ENCODE assay signal across 10 cellular contexts in genomic region chr10:114801411-114801813, GRCh38. TPM values are rescaled to one million over a fixed set of nuclear protein-coding genes. Genes with fewer than 3 reads are reported as not detected.
A peak's percentile ranks its signal among the peaks of the same experiment; 100 is the strongest.
DNase-seq lines count a peak whose midpoint lies in the region; ATAC-seq and TF ChIP-seq lines count a peak whose summit lies in the region.
"Had no signal": no experiment of that assay in that cellular context is flagged by ENCODE, and none has a peak within 500 bp of the region (broad histone marks: within the 10 kb centered on the region; RNA-seq: fewer than 3 reads in every experiment).

No MANE protein-coding gene starts in this region.

- peaks cover 8 to 18% (median 13%) of the 10 kb centered on the region in 10 experiments; a peak in 19 of 20 replicates for H3K4me1 ChIP-seq in BLaER1 treated with 17β-estradiol and CSF1 and Interleukin-3, amounts not matched to agents 10 nM and 100 nM
- H3K4me1 ChIP-seq: gastroesophageal sphincter had no signal

- no peaks in the 10 kb centered on the region for H3K27me3 Mint-ChIP-seq in activated CD4-positive, alpha-beta memory T cell treated with anti-CD3 and anti-CD28 coated beads, Interleukin-2, amount 10 ng/mL, durations not matched to agents 7 days and 5 days
- no peaks in the 10 kb centered on the region for H3K27me3 Mint-ChIP-seq in osteocyte (ENCODE audit: unreplicated experiment)
- H3K27me3 Mint-ChIP-seq: naive B cell had no signal

- H3K9ac ChIP-seq in BLaER1 treated with 17β-estradiol and CSF1 and Interleukin-3, amounts not matched to agents 10 nM and 100 nM = no peak overlapping the region

- POLR2A ChIA-PET in activated CD4-positive, alpha-beta memory T cell treated with anti-CD3 and anti-CD28 coated beads, Interleukin-2, amount 10 ng/mL, durations not matched to agents 7 days and 5 days (lab: Charles Lee) = interaction anchor here (0.8 to 3.7 kb wide), 18 partner anchors 9 to 948 kb away, joined by 3 to 68 read pairs (median 4); partner anchors contain the start of genes DCLRE1A, FHIP2A and TRUB1

- no peaks in the 10 kb centered on the region for H3K27me3 ChIP-seq in BLaER1 treated with 17β-estradiol and CSF1 and Interleukin-3, amounts not matched to agents 10 nM and 100 nM
- H3K27me3 ChIP-seq: gastroesophageal sphincter had no signal

- H3K36me3 Mint-ChIP-seq in activated CD4-positive, alpha-beta memory T cell treated with anti-CD3 and anti-CD28 coated beads, Interleukin-2, amount 10 ng/mL, durations not matched to agents 7 days and 5 days (ENCODE audit: low read depth) = peaks cover 41% of the 10 kb centered on the region
- peaks cover 10% of the 10 kb centered on the region for H3K36me3 Mint-ChIP-seq in osteocyte (ENCODE audit: unreplicated experiment)

- ATAC-seq in GM19043 (IDR thresholded peaks at IDR 0.05; ENCODE audit: low read depth, unreplicated experiment) (peak; percentile 75), HG03095 (IDR thresholded peaks at IDR 0.05; ENCODE audit: unreplicated experiment) (peak; percentile 82), GM18520 (IDR thresholded peaks at IDR 0.05; ENCODE audit: unreplicated experiment) (no peak)
- ATAC-seq: gastroesophageal sphincter had no signal

- peak overlapping the region; percentile 80 for H3K4me3 Mint-ChIP-seq in activated CD4-positive, alpha-beta memory T cell treated with anti-CD3 and anti-CD28 coated beads, Interleukin-2, amount 10 ng/mL, durations not matched to agents 7 days and 5 days
- H3K4me3 Mint-ChIP-seq in osteocyte (ENCODE audit: unreplicated experiment) = no peak overlapping the region

- no peak overlapping the region for H3K4me3 ChIP-seq in BLaER1 treated with 17β-estradiol and CSF1 and Interleukin-3, amounts not matched to agents 10 nM and 100 nM
- H3K4me3 ChIP-seq: gastroesophageal sphincter had no signal

- CTCF ChIA-PET in activated CD4-positive, alpha-beta memory T cell treated with anti-CD3 and anti-CD28 coated beads, Interleukin-2, amount 10 ng/mL, durations not matched to agents 7 days and 5 days (lab: Charles Lee) = interaction anchor here (0.8 to 2.8 kb wide), 8 partner anchors 9 to 309 kb away, joined by 3 to 25 read pairs (median 4); partner anchors contain the start of gene FHIP2A

- H3K27ac Mint-ChIP-seq in activated CD4-positive, alpha-beta memory T cell treated with anti-CD3 and anti-CD28 coated beads, Interleukin-2, amount 10 ng/mL, durations not matched to agents 7 days and 5 days = peak overlapping the region; percentile 94
- H3K27ac Mint-ChIP-seq in osteocyte (ENCODE audit: unreplicated experiment) = no peak overlapping the region

- H4K20me1 ChIP-seq in BLaER1 treated with 17β-estradiol and CSF1 and Interleukin-3, amounts not matched to agents 10 nM and 100 nM = no peaks in the 10 kb centered on the region

- peak overlapping the region; percentile 24 to 63 (median 49); a peak in 21 of 22 replicates for H3K4me2 ChIP-seq in BLaER1 treated with 17β-estradiol and CSF1 and Interleukin-3, amounts not matched to agents 10 nM and 100 nM

- TF ChIP-seq CTCF in osteocyte (IDR thresholded peaks at IDR 0.05) = no peak

- peak; percentile 56 for DNase-seq in activated CD4-positive, alpha-beta memory T cell treated with anti-CD3 and anti-CD28 coated beads, Interleukin-2, amount 10 ng/mL, durations not matched to agents 7 days and 5 days
- no peak for DNase-seq in osteocyte (ENCODE audit: extremely low spot score, unreplicated experiment)
- no peak for DNase-seq in DMS 273 treated with DMSO at 0.1 percent for 48 hours (lab: John Stamatoyannopoulos, UW)
- DNase-seq in NK-92 (lab: John Stamatoyannopoulos, UW; ENCODE audit: unreplicated experiment) = no peak
- DNase-seq: naive B cell had no signal

- H3K9me3 ChIP-seq in BLaER1 treated with 17β-estradiol and CSF1 and Interleukin-3, amounts not matched to agents 10 nM and 100 nM (replicated peaks in 1 of 11) = peaks cover 0 to 17% (median 7%) of the 10 kb centered on the region in 11 experiments; a peak in 8 of 22 replicates
- H3K9me3 ChIP-seq: gastroesophageal sphincter had no signal

- peak overlapping the region in 2 of 11 experiments; percentile 3 to 7; a peak in 1 of 22 replicates for H3K27ac ChIP-seq in BLaER1 treated with 17β-estradiol and CSF1 and Interleukin-3, amounts not matched to agents 10 nM and 100 nM
- H3K27ac ChIP-seq: gastroesophageal sphincter had no signal

- H3K9me3 Mint-ChIP-seq in activated CD4-positive, alpha-beta memory T cell treated with anti-CD3 and anti-CD28 coated beads, Interleukin-2, amount 10 ng/mL, durations not matched to agents 7 days and 5 days = peaks cover 20% of the 10 kb centered on the region
- peaks cover 10% of the 10 kb centered on the region for H3K9me3 Mint-ChIP-seq in osteocyte (ENCODE audit: unreplicated experiment)

- H3K4me1 Mint-ChIP-seq in activated CD4-positive, alpha-beta memory T cell treated with anti-CD3 and anti-CD28 coated beads, Interleukin-2, amount 10 ng/mL, durations not matched to agents 7 days and 5 days = peaks cover 41% of the 10 kb centered on the region
- peaks cover 2% of the 10 kb centered on the region for H3K4me1 Mint-ChIP-seq in osteocyte (ENCODE audit: unreplicated experiment)

- no peaks in the 10 kb centered on the region for H3K36me3 ChIP-seq in BLaER1 treated with 17β-estradiol and CSF1 and Interleukin-3, amounts not matched to agents 10 nM and 100 nM
- H3K36me3 ChIP-seq: gastroesophageal sphincter had no signal

RNA-seq across cellular contexts. Expression of gene FHIP2A, which starts 20.2 kb away (rescaled TPM):
- 10 to 100 TPM; 34.3 to 39.2 TPM for total RNA-seq in activated CD4-positive, alpha-beta memory T cell treated with anti-CD3 and anti-CD28 coated beads, Interleukin-2, amount 10 ng/mL, durations not matched to agents 7 days and 5 days
- 50.2 and 59.3 TPM in 2 replicates for total RNA-seq in osteocyte
